In genomic region chr4:47085661-47086060, GRCh38 we compare ENCODE assay signal across 29 cellular contexts. TPM values are rescaled to one million over a fixed set of nuclear protein-coding genes. Genes with fewer than 3 reads are reported as not detected.
"Had no signal": no experiment of that assay in that cellular context is flagged by ENCODE, and none has a peak within 500 bp of the region (broad histone marks: within the 10 kb centered on the region; RNA-seq: fewer than 3 reads in every experiment).

No MANE protein-coding gene starts in this region.

- H3K4me3 Mint-ChIP-seq: activated CD4-positive, alpha-beta memory T cell treated with anti-CD3 and anti-CD28 coated beads for 36 hours; activated CD4-positive, alpha-beta T cell treated with anti-CD3 and anti-CD28 coated beads, Interleukin-2, amount 10 ng/mL, durations not matched to agents 7 days and 5 days; activated naive CD8-positive, alpha-beta T cell treated with anti-CD3 and anti-CD28 coated beads, Interleukin-2, amount 50 U/mL, for 24 hours; activated T-cell treated with anti-CD3 and anti-CD28 coated beads, Interleukin-2, amount 50 U/mL, for 4 hours; T-helper 1 cell treated with Interleukin-12 subunit alpha and Interleukin-12 subunit beta and Interleukin-4 antibody, amounts not matched to agents 30 μg/mL and 1 μg/mL, for 36 hours; WTC11 had no signal

- ATAC-seq: activated naive CD4-positive, alpha-beta T cell treated with anti-CD3 and anti-CD28 coated beads, Interleukin-2, amount 50 U/mL, for 72 hours; activated naive CD8-positive, alpha-beta T cell treated with anti-CD3 and anti-CD28 coated beads, Interleukin-2, amount 50 U/mL, for 24 hours; activated T-cell treated with anti-CD3 and anti-CD28 coated beads, Interleukin-2, amount 50 U/mL, for 4 hours; body of pancreas; PC-3; WTC11 had no signal

- DNase-seq: activated CD4-positive, alpha-beta memory T cell treated with anti-CD3 and anti-CD28 coated beads for 36 hours; activated CD4-positive, alpha-beta T cell treated with anti-CD3 and anti-CD28 coated beads, Interleukin-2, amount 10 ng/mL, durations not matched to agents 7 days and 5 days; activated CD4-positive, CD25-positive, alpha-beta regulatory T cell treated with anti-CD3 and anti-CD28 coated beads, Interleukin-2, amount 50 U/mL, for 72 hours; activated CD8-positive, alpha-beta memory T cell treated with anti-CD3 and anti-CD28 coated beads for 24 hours; activated effector memory CD4-positive, alpha-beta T cell treated with anti-CD3 and anti-CD28 coated beads, Interleukin-2, amount 50 U/mL, for 16 hours; activated naive CD4-positive, alpha-beta T cell treated with Interleukin-2 at 50 U/mL for 16 hours; activated naive CD8-positive, alpha-beta T cell treated with anti-CD3 and anti-CD28 coated beads, Interleukin-2, amount 50 U/mL, for 24 hours; activated T-cell treated with anti-CD3 and anti-CD28 coated beads, Interleukin-2, amount 50 U/mL, for 4 hours; amniotic stem cell; body of pancreas; central memory CD4-positive, alpha-beta T cell; cortex of kidney; NCI-H1092; NCI-H1417 treated with DMSO at 0.1 percent for 48 hours; NCI-H1694; NCI-H2029; NCI-H2107; NCI-H446; NCI-H526; NCI-H774; NK-92 treated with Interleukin-12 subunit alpha and Interleukin-12 subunit beta, amount 100 ng/mL, for 24 hours; PC-3; SHP77 had no signal

- H3K4me1 Mint-ChIP-seq: activated CD4-positive, alpha-beta T cell treated with anti-CD3 and anti-CD28 coated beads, Interleukin-2, amount 10 ng/mL, durations not matched to agents 7 days and 5 days; activated naive CD8-positive, alpha-beta T cell treated with anti-CD3 and anti-CD28 coated beads, Interleukin-2, amount 50 U/mL, for 24 hours; WTC11 had no signal

- H3K9me3 Mint-ChIP-seq: activated CD4-positive, alpha-beta memory T cell treated with anti-CD3 and anti-CD28 coated beads for 36 hours; activated CD4-positive, alpha-beta T cell treated with anti-CD3 and anti-CD28 coated beads, Interleukin-2, amount 10 ng/mL, durations not matched to agents 7 days and 5 days; activated naive CD4-positive, alpha-beta T cell treated with anti-CD3 and anti-CD28 coated beads, Interleukin-2, amount 50 U/mL, for 72 hours; activated naive CD8-positive, alpha-beta T cell treated with anti-CD3 and anti-CD28 coated beads, Interleukin-2, amount 50 U/mL, for 24 hours; activated T-cell treated with anti-CD3 and anti-CD28 coated beads, Interleukin-2, amount 50 U/mL, for 4 hours; T-helper 1 cell treated with Interleukin-12 subunit alpha and Interleukin-12 subunit beta and Interleukin-4 antibody, amounts not matched to agents 30 μg/mL and 1 μg/mL, for 36 hours; WTC11 had no signal

- H3K36me3 Mint-ChIP-seq: activated CD4-positive, alpha-beta memory T cell treated with anti-CD3 and anti-CD28 coated beads for 36 hours; activated naive CD4-positive, alpha-beta T cell treated with anti-CD3 and anti-CD28 coated beads, Interleukin-2, amount 50 U/mL, for 72 hours; WTC11 had no signal

- H3K27me3 Mint-ChIP-seq: activated CD4-positive, alpha-beta memory T cell treated with anti-CD3 and anti-CD28 coated beads for 36 hours; activated CD4-positive, alpha-beta T cell treated with anti-CD3 and anti-CD28 coated beads, Interleukin-2, amount 10 ng/mL, durations not matched to agents 7 days and 5 days; activated naive CD8-positive, alpha-beta T cell treated with anti-CD3 and anti-CD28 coated beads, Interleukin-2, amount 50 U/mL, for 24 hours had no signal

- H3K27ac Mint-ChIP-seq: activated CD4-positive, alpha-beta memory T cell treated with anti-CD3 and anti-CD28 coated beads for 36 hours; activated CD4-positive, alpha-beta T cell treated with anti-CD3 and anti-CD28 coated beads, Interleukin-2, amount 10 ng/mL, durations not matched to agents 7 days and 5 days; activated naive CD4-positive, alpha-beta T cell treated with anti-CD3 and anti-CD28 coated beads, Interleukin-2, amount 50 U/mL, for 72 hours; activated naive CD8-positive, alpha-beta T cell treated with anti-CD3 and anti-CD28 coated beads, Interleukin-2, amount 50 U/mL, for 24 hours; T-helper 1 cell treated with Interleukin-12 subunit alpha and Interleukin-12 subunit beta and Interleukin-4 antibody, amounts not matched to agents 30 μg/mL and 1 μg/mL, for 36 hours; WTC11 had no signal

RNA-seq across cellular contexts. Expression of gene GABRB1, which starts 54.3 kb away (rescaled TPM):
- total RNA-seq: activated CD4-positive, alpha-beta memory T cell treated with anti-CD3 and anti-CD28 coated beads for 36 hours; activated CD4-positive, alpha-beta T cell treated with anti-CD3 and anti-CD28 coated beads, Interleukin-2, amount 10 ng/mL, durations not matched to agents 7 days and 5 days; activated naive CD4-positive, alpha-beta T cell treated with anti-CD3 and anti-CD28 coated beads, Interleukin-2, amount 50 U/mL, for 72 hours; activated T-cell treated with anti-CD3 and anti-CD28 coated beads, Interleukin-2, amount 50 U/mL, for 4 hours; body of pancreas; bronchial epithelial cell; LHCN-M2; PC-3; SK-MEL-5 had no signal
